In the genomic region with DNA sequence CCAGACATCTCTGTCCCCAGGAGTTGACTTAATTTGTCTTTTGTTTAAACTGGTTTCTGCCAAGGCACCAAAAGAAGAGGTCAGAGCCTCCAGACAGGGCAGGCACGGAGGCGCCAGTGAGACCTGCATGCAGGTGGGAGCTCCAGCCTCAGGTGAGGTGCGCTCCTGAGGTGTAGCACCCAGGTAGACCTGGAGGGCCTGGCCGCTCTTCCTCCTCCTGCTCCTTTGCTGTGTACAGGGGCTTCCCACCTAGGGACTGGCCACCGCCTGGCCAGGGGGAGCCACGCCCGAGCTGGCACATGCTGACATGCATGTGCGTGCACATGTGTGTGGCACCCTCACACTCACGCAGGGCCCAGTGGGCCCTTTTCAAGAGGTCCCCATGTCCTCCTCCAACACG, we compare ENCODE assay signal across 1 cellular context.
TF ChIP-seq lines count a peak whose summit lies in the region.

No MANE protein-coding gene starts in this region.

TF ChIP-seq in H1, 55 proteins besides CTCF, POLR2A, EP300 and RAD21:
- no peak for TF ChIP-seq TAF1 (IDR thresholded peaks at IDR 0.05; ENCODE audit: low read depth, low read length)
- TF ChIP-seq, protein P1, sequence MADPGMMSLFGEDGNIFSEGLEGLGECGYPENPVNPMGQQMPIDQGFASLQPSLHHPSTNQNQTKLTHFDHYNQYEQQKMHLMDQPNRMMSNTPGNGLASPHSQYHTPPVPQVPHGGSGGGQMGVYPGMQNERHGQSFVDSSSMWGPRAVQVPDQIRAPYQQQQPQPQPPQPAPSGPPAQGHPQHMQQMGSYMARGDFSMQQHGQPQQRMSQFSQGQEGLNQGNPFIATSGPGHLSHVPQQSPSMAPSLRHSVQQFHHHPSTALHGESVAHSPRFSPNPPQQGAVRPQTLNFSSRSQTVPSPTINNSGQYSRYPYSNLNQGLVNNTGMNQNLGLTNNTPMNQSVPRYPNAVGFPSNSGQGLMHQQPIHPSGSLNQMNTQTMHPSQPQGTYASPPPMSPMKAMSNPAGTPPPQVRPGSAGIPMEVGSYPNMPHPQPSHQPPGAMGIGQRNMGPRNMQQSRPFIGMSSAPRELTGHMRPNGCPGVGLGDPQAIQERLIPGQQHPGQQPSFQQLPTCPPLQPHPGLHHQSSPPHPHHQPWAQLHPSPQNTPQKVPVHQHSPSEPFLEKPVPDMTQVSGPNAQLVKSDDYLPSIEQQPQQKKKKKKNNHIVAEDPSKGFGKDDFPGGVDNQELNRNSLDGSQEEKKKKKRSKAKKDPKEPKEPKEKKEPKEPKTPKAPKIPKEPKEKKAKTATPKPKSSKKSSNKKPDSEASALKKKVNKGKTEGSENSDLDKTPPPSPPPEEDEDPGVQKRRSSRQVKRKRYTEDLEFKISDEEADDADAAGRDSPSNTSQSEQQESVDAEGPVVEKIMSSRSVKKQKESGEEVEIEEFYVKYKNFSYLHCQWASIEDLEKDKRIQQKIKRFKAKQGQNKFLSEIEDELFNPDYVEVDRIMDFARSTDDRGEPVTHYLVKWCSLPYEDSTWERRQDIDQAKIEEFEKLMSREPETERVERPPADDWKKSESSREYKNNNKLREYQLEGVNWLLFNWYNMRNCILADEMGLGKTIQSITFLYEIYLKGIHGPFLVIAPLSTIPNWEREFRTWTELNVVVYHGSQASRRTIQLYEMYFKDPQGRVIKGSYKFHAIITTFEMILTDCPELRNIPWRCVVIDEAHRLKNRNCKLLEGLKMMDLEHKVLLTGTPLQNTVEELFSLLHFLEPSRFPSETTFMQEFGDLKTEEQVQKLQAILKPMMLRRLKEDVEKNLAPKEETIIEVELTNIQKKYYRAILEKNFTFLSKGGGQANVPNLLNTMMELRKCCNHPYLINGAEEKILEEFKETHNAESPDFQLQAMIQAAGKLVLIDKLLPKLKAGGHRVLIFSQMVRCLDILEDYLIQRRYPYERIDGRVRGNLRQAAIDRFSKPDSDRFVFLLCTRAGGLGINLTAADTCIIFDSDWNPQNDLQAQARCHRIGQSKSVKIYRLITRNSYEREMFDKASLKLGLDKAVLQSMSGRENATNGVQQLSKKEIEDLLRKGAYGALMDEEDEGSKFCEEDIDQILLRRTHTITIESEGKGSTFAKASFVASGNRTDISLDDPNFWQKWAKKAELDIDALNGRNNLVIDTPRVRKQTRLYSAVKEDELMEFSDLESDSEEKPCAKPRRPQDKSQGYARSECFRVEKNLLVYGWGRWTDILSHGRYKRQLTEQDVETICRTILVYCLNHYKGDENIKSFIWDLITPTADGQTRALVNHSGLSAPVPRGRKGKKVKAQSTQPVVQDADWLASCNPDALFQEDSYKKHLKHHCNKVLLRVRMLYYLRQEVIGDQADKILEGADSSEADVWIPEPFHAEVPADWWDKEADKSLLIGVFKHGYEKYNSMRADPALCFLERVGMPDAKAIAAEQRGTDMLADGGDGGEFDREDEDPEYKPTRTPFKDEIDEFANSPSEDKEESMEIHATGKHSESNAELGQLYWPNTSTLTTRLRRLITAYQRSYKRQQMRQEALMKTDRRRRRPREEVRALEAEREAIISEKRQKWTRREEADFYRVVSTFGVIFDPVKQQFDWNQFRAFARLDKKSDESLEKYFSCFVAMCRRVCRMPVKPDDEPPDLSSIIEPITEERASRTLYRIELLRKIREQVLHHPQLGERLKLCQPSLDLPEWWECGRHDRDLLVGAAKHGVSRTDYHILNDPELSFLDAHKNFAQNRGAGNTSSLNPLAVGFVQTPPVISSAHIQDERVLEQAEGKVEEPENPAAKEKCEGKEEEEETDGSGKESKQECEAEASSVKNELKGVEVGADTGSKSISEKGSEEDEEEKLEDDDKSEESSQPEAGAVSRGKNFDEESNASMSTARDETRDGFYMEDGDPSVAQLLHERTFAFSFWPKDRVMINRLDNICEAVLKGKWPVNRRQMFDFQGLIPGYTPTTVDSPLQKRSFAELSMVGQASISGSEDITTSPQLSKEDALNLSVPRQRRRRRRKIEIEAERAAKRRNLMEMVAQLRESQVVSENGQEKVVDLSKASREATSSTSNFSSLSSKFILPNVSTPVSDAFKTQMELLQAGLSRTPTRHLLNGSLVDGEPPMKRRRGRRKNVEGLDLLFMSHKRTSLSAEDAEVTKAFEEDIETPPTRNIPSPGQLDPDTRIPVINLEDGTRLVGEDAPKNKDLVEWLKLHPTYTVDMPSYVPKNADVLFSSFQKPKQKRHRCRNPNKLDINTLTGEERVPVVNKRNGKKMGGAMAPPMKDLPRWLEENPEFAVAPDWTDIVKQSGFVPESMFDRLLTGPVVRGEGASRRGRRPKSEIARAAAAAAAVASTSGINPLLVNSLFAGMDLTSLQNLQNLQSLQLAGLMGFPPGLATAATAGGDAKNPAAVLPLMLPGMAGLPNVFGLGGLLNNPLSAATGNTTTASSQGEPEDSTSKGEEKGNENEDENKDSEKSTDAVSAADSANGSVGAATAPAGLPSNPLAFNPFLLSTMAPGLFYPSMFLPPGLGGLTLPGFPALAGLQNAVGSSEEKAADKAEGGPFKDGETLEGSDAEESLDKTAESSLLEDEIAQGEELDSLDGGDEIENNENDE (IDR thresholded peaks at IDR 0.05; ENCODE audit: insufficient replicate concordance, low read length) = no peak
- no peak for TF ChIP-seq SP4 (IDR thresholded peaks at IDR 0.05; ENCODE audit: low read length)
- no peak for TF ChIP-seq GABPA (IDR thresholded peaks at IDR 0.05; ENCODE audit: borderline replicate concordance, insufficient read depth, low read length)
- TF ChIP-seq KDM4A (IDR thresholded peaks at IDR 0.05; ENCODE audit: low read depth, low read length, severe bottlenecking) = no peak
- no peak for TF ChIP-seq SRF (IDR thresholded peaks at IDR 0.05; ENCODE audit: low read depth, low read length)
- TF ChIP-seq PHF8 (conservative IDR thresholded peaks at IDR 0.05; ENCODE audit: low read depth, low read length) = no peak
- TF ChIP-seq GTF2F1 (IDR thresholded peaks at IDR 0.05; ENCODE audit: borderline replicate concordance, low read depth, low read length) = no peak
- no peak for TF ChIP-seq ZNF274 (IDR thresholded peaks at IDR 0.05; ENCODE audit: borderline replicate concordance, extremely low read depth, low read length)
- TF ChIP-seq SUZ12 (IDR thresholded peaks at IDR 0.05; ENCODE audit: low read length) = no peak
- no peak for TF ChIP-seq TBP (IDR thresholded peaks at IDR 0.05; ENCODE audit: low read depth, low read length)
TF ChIP-seq in H1: peak in this region for 0.
